17 cellular contexts compared by ENCODE assay signal in the genomic region with DNA sequence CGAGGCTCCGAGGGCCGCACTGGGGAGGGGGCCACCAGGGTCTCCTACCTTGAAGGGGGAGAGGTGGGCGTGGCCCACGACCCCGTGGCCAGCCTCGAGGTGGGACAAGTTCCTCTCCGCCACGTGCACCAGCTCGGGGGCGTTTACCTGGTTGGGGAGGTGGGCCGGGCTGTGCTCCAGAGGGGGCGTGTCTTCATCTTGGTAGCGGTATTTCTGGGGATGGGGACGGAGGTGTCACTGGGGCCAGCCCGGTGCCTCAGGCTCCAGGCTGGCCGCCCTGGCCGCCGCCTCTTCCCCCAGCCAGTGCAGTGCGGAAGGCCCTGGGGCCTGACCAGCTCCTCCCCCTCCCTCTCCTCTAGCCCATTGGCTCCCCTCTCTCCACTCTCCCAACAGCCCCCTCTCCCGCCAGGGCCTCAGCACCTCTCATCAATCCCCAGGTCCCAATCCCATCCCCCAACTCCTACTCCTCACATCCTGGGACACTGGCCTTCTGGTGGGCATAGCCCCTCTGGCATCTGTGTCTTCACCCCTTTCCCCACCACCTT. TPM values are rescaled to one million over a fixed set of nuclear protein-coding genes. Genes with fewer than 3 reads are reported as not detected.
DNase-seq lines count a peak whose midpoint lies in the region; ATAC-seq, FAIRE-seq and TF ChIP-seq lines count a peak whose summit lies in the region.
"Had no signal": no experiment of that assay in that cellular context is flagged by ENCODE, and none has a peak within 500 bp of the region (broad histone marks: within the 10 kb centered on the region; RNA-seq: fewer than 3 reads in every experiment).

No MANE protein-coding gene starts in this region.

- DNase-seq in K562 (ENCODE audit: extremely low read depth in 1 of 4, low spot score in 3 of 4) (no peak), retina (peak; percentile 58), breast epithelium (ENCODE audit: low spot score in 2 of 2) (no peak), GDM1 (lab: John Stamatoyannopoulos, UW) (no peak), HEK293T (ENCODE audit: extremely low spot score) (no peak)
- DNase-seq: activated CD4-positive, alpha-beta T cell treated with anti-CD3 and anti-CD28 coated beads, Interleukin-2, amount 50 U/mL, for 4 hours; brain microvascular endothelial cell; esophagus squamous epithelium; GOT3; Kasumi-1; NCI-H1105; NCI-H2171; NCI-H748 treated with DMSO at 0.1 percent for 48 hours had no signal

- ATAC-seq in K562 = no peak

- no peak for TF ChIP-seq POLR2A in K562 (conservative IDR thresholded peaks at IDR 0.05)
- TF ChIP-seq POLR2A in breast epithelium (IDR thresholded peaks at IDR 0.05) = no peak

- no peak for TF ChIP-seq EP300 in K562 (IDR thresholded peaks at IDR 0.05; ENCODE audit: low read length)

- intact Hi-C loops in K562 (cut with micrococcal nuclease) (no loop called here), breast epithelium (cut with DNase I; ENCODE audit: low total_unique reads) (no loop called here)

- H3K4me2 ChIP-seq in K562 (ENCODE audit: insufficient read depth, low read length) = no peak overlapping the region

- H3K27me3 ChIP-seq in K562 (ENCODE audit: control insufficient read depth in 2 of 2, insufficient read depth in 2 of 2, low read length in 2 of 2) (no peaks in the 10 kb centered on the region), iPS-20b (ENCODE audit: insufficient read depth, low read length) (no peaks in the 10 kb centered on the region), breast epithelium (no peaks in the 10 kb centered on the region)
- H3K27me3 ChIP-seq: brain microvascular endothelial cell, esophagus squamous epithelium, Peyer's patch had no signal

- CTCF ChIA-PET in HEK293 (lab: Yijun Ruan, JAX) = interaction anchor here (2.0 kb wide), 1 partner anchor 31 kb away, joined by 8 read pairs; no protein-coding TSS in a partner anchor
- CTCF ChIA-PET in K562 (lab: Yijun Ruan, JAX; ENCODE audit: low intra/inter-chr PET ratio) = no interaction called here
- CTCF ChIA-PET in HEK293T (lab: Yijun Ruan, JAX) = no interaction called here

- POLR2A ChIA-PET in HEK293 (lab: Yijun Ruan, JAX) = interaction anchor here (0.6 to 0.9 kb wide), 2 partner anchors 13 to 140 kb away, joined by 3 to 5 read pairs; no protein-coding TSS in a partner anchor
- POLR2A ChIA-PET in K562 (lab: Yijun Ruan, JAX) = interaction anchor here (1.0 to 1.1 kb wide), 2 partner anchors 12 to 13 kb away, joined by 3 read pairs; a partner anchor contains a TSS
- POLR2A ChIA-PET in HEK293T (lab: Yijun Ruan, JAX) = interaction anchor here (1.1 kb wide), 1 partner anchor 31 kb away, joined by 3 read pairs; no protein-coding TSS in a partner anchor

- no peak for TF ChIP-seq CTCF in HEK293 (tag by site-specific recombination; IDR thresholded peaks at IDR 0.05)
- no peak for TF ChIP-seq CTCF in K562 (IDR thresholded peaks at IDR 0.05 in 2 of 3, conservative IDR thresholded peaks at IDR 0.05 in 1 of 3; ENCODE audit: insufficient read depth in 2 of 3, low read depth in 1 of 3, low read length in 3 of 3)
- no peak for TF ChIP-seq CTCF in breast epithelium (IDR thresholded peaks at IDR 0.05)

- H3K9ac ChIP-seq in K562 (ENCODE audit: insufficient read depth in 1 of 2, low read depth in 2 of 2, low read length in 2 of 2) (no peak overlapping the region), iPS-20b (ENCODE audit: low read depth, low read length) (peak overlapping the region; percentile 50; the same call in 1 of the 2 replicates)

- WGBS in K562 (ENCODE audit: insufficient coverage, low coverage, missing lambda C conversion rate) = 39% methylated on average over 6 of the region's 21 CpGs

- H3K4me3 ChIP-seq in HEK293 (ENCODE audit: low read depth, low read length) = no peak overlapping the region
- no peak overlapping the region for H3K4me3 ChIP-seq in K562
- H3K4me3 ChIP-seq in iPS-20b (ENCODE audit: low read length) = peak overlapping the region; percentile 66
- peak overlapping the region in 1 of 3 donors; percentile 11 for H3K4me3 ChIP-seq in breast epithelium
- H3K4me3 ChIP-seq: esophagus squamous epithelium, Peyer's patch, thoracic aorta had no signal

- H3K36me3 ChIP-seq in HEK293 (ENCODE audit: control insufficient read depth in 2 of 2, insufficient read depth in 1 of 2, low read length in 2 of 2) (peaks cover 0 to 13% of the 10 kb centered on the region in 2 experiments; a peak in 1 of 3 replicates), K562 (ENCODE audit: control insufficient read depth, insufficient read depth, low read length) (peaks cover 8% of the 10 kb centered on the region; the same call in 1 of the 3 replicates), iPS-20b (ENCODE audit: insufficient read depth, low read depth, low read length) (peaks cover 9% of the 10 kb centered on the region), breast epithelium (no peaks in the 10 kb centered on the region)

- no peaks in the 10 kb centered on the region for H3K9me3 ChIP-seq in HEK293 (ENCODE audit: control insufficient read depth, insufficient read depth, low read depth, low read length)
- no peaks in the 10 kb centered on the region for H3K9me3 ChIP-seq in K562 (replicated peaks; ENCODE audit: control insufficient read depth, insufficient read depth, low read depth, low read length)
- H3K9me3 ChIP-seq in iPS-20b (ENCODE audit: insufficient read depth, low read depth, low read length) = no peaks in the 10 kb centered on the region
- no peaks in the 10 kb centered on the region for H3K9me3 ChIP-seq in breast epithelium
- H3K9me3 ChIP-seq: esophagus squamous epithelium, Peyer's patch, thoracic aorta had no signal

- no peaks in the 10 kb centered on the region for H3K9me1 ChIP-seq in K562 (ENCODE audit: control insufficient read depth, insufficient read depth, low read length)

- peaks cover 3% of the 10 kb centered on the region; the same call in 1 of the 2 replicates for H3K4me1 ChIP-seq in HEK293 (ENCODE audit: control insufficient read depth, insufficient read depth, low read length)
- peaks cover 7 to 38% of the 10 kb centered on the region in 2 experiments; a peak in 4 of 5 replicates for H3K4me1 ChIP-seq in K562 (replicated peaks in 1 of 2; ENCODE audit: control insufficient read depth in 2 of 2, insufficient read depth in 2 of 2, low read length in 2 of 2)
- H3K4me1 ChIP-seq in iPS-20b (ENCODE audit: insufficient read depth, low read length) = peaks cover 25% of the 10 kb centered on the region; the same call in 1 of the 2 replicates
- H3K4me1 ChIP-seq in breast epithelium = no peaks in the 10 kb centered on the region

- in situ Hi-C loops in K562 (cut with MboI) = no loop called here

- TF ChIP-seq RAD21 in K562 (CRISPR knock-in tag; conservative IDR thresholded peaks at IDR 0.05 in 1 of 2, IDR thresholded peaks at IDR 0.05 in 1 of 2) = no peak

- H3K27ac ChIP-seq in HEK293 (ENCODE audit: extremely low read depth, low read depth, low read length) (no peak overlapping the region), K562 (ENCODE audit: extremely low read depth, low read depth, low read length) (no peak overlapping the region), iPS-20b (ENCODE audit: low read length) (peak overlapping the region; percentile 26), breast epithelium (peak overlapping the region in 1 of 2 donors; percentile 5)
- H3K27ac ChIP-seq: brain microvascular endothelial cell, esophagus squamous epithelium, Peyer's patch, thoracic aorta had no signal

- BruUV-seq in K562 (replicated peaks; lab: Mats Ljungman, UMichigan) = no TSS peak

- H4K20me1 ChIP-seq in K562 (replicated peaks; ENCODE audit: control insufficient read depth, insufficient read depth, low read length) = peaks cover 3% of the 10 kb centered on the region; the same call in 1 of the 2 replicates

- H2AFZ ChIP-seq in K562 (ENCODE audit: low read depth, low read length) = no peak overlapping the region

- FAIRE-seq in K562 (lab: Jason Lieb, UNC) = no peak

- peaks cover 7% of the 10 kb centered on the region; the same call in 2 of the 3 replicates for H3K79me2 ChIP-seq in K562 (ENCODE audit: control insufficient read depth, insufficient read depth, low read length)

RNA-seq across cellular contexts. Expression of a gene that starts 11.5 kb away (rescaled TPM):
- 43.5 and 75.5 TPM in 2 replicates for total RNA-seq in K562 (2011; cell fraction: chromatin; rRNA removed; ENCODE audit: low replicate concordance)
- 21.5 and 23.8 TPM in 2 replicates for total RNA-seq in K562 (2011; cell fraction: nucleolus; rRNA removed)
- 31.9 and 46.3 TPM in 2 replicates for total RNA-seq in K562 (2011; cell fraction: nucleoplasm; rRNA removed)
- 4.1 and 4.9 TPM in 2 replicates for total RNA-seq in K562 (2014; rRNA removed)
- total RNA-seq in K562 (2014; rRNA removed; fragmentation: Illumina TruSeq; extraction: Trizol) = 2.2 and 3.1 TPM in 2 replicates
- 4.0 and 4.1 TPM in 2 replicates for total RNA-seq in K562 (2015; rRNA removed; fragmentation: Illumina TruSeq; extraction: Trizol)
- 8.8 and 12.0 TPM in 2 replicates for total RNA-seq in K562 (2021)
- polyA plus RNA-seq in K562 (2011; rRNA removed) = 4.6 and 9.8 TPM in 2 replicates
- 4.1 and 4.3 TPM in 2 replicates for polyA plus RNA-seq in K562 (2011; cell fraction: cytosol; rRNA removed)
- polyA plus RNA-seq in K562 (2011; cell fraction: nucleus; rRNA removed) = 29.5 and 39.7 TPM in 2 replicates
- 11.6 and 11.9 TPM in 2 replicates for polyA plus RNA-seq in K562 (2012)
- 6.3 and 7.8 TPM in 2 replicates for polyA plus RNA-seq in K562 (2014; fragmentation: Illumina TruSeq; extraction: Trizol)
- under 1 TPM; 0.03 to 0.07 TPM for polyA plus RNA-seq in K562 (2014; fragmentation: Nextera tagmentation; extraction: Ambion mirVana)
- polyA plus RNA-seq in K562 (2014; rRNA removed) = 6.6 and 8.5 TPM in 2 replicates
- polyA minus RNA-seq in K562 (2011; rRNA and poly(A)+ RNA removed) = 4.0 and 5.2 TPM in 2 replicates
- 4.9 and 5.7 TPM in 2 replicates for polyA minus RNA-seq in K562 (2011; cell fraction: cytosol; rRNA and poly(A)+ RNA removed)
- 7.0 and 8.4 TPM in 2 replicates for polyA minus RNA-seq in K562 (2011; cell fraction: nucleus; rRNA and poly(A)+ RNA removed)
- 10 to 100 TPM in 2 of 3 donors, 1 to 10 TPM in 1; 7.2 to 18.4 (median 11.1) TPM for total RNA-seq in breast epithelium

RNA-seq across cellular contexts. Expression of a gene that starts 11.6 kb away (rescaled TPM):
- total RNA-seq in K562 (2011; cell fraction: chromatin; rRNA removed; ENCODE audit: low replicate concordance) = 1,164 and 2,824 TPM in 2 replicates
- total RNA-seq in K562 (2011; cell fraction: nucleolus; rRNA removed) = 1,687 and 1,801 TPM in 2 replicates
- total RNA-seq in K562 (2011; cell fraction: nucleoplasm; rRNA removed) = 1,262 and 1,361 TPM in 2 replicates
- total RNA-seq in K562 (2014; rRNA removed) (214 and 235 TPM in 2 replicates), K562 (2014; rRNA removed; fragmentation: Illumina TruSeq; extraction: Trizol) (87.0 and 117 TPM in 2 replicates), K562 (2015; rRNA removed; fragmentation: Illumina TruSeq; extraction: Trizol) (180 and 194 TPM in 2 replicates), K562 (2021) (283 and 313 TPM in 2 replicates), breast epithelium (1,000 to 10,000 TPM in 1 of 3 donors, 100 to 1,000 TPM in 2; 421 to 1,002 (median 829) TPM)
- polyA plus RNA-seq in K562 (2011; rRNA removed) (261 and 459 TPM in 2 replicates), K562 (2014; fragmentation: Illumina TruSeq; extraction: Trizol) (241 and 269 TPM in 2 replicates), K562 (2014; fragmentation: Nextera tagmentation; extraction: Ambion mirVana) (10 to 100 TPM; 25.5 to 46.2 TPM), K562 (2014; rRNA removed) (376 and 449 TPM in 2 replicates)
- 206 and 297 TPM in 2 replicates for polyA plus RNA-seq in K562 (2011; cell fraction: cytosol; rRNA removed)
- 4,218 and 4,978 TPM in 2 replicates for polyA plus RNA-seq in K562 (2011; cell fraction: nucleus; rRNA removed)
- 380 and 644 TPM in 2 replicates for polyA plus RNA-seq in K562 (2012)
- 93.6 and 95.1 TPM in 2 replicates for polyA minus RNA-seq in K562 (2011; rRNA and poly(A)+ RNA removed)
- polyA minus RNA-seq in K562 (2011; cell fraction: cytosol; rRNA and poly(A)+ RNA removed) = 82.1 and 82.9 TPM in 2 replicates
- 363 and 519 TPM in 2 replicates for polyA minus RNA-seq in K562 (2011; cell fraction: nucleus; rRNA and poly(A)+ RNA removed)

RNA-seq across cellular contexts. Expression of a gene that starts 26.2 kb away (rescaled TPM):
- 108 and 173 TPM in 2 replicates for total RNA-seq in K562 (2011; cell fraction: chromatin; rRNA removed; ENCODE audit: low replicate concordance)
- 80.7 and 98.4 TPM in 2 replicates for total RNA-seq in K562 (2011; cell fraction: nucleolus; rRNA removed)
- total RNA-seq in K562 (2011; cell fraction: nucleoplasm; rRNA removed) = 85.2 and 125 TPM in 2 replicates
- 39.1 and 42.9 TPM in 2 replicates for total RNA-seq in K562 (2014; rRNA removed)
- total RNA-seq in K562 (2014; rRNA removed; fragmentation: Illumina TruSeq; extraction: Trizol) = 10.7 and 12.0 TPM in 2 replicates
- total RNA-seq in K562 (2015; rRNA removed; fragmentation: Illumina TruSeq; extraction: Trizol) = 24.3 and 25.9 TPM in 2 replicates
- total RNA-seq in K562 (2021) = 44.6 and 49.5 TPM in 2 replicates
- polyA plus RNA-seq in K562 (2011; rRNA removed) = 3.9 and 7.2 TPM in 2 replicates
- 6.9 and 7.1 TPM in 2 replicates for polyA plus RNA-seq in K562 (2011; cell fraction: cytosol; rRNA removed)
- polyA plus RNA-seq in K562 (2011; cell fraction: nucleus; rRNA removed) = 34.8 and 49.0 TPM in 2 replicates
- 45.7 and 51.8 TPM in 2 replicates for polyA plus RNA-seq in K562 (2012)
- polyA plus RNA-seq in K562 (2014; fragmentation: Illumina TruSeq; extraction: Trizol) = 34.0 and 35.5 TPM in 2 replicates
- 1 to 10 TPM; 1.3 TPM for polyA plus RNA-seq in K562 (2014; fragmentation: Nextera tagmentation; extraction: Ambion mirVana)
- 25.8 and 28.5 TPM in 2 replicates for polyA plus RNA-seq in K562 (2014; rRNA removed)
- 11.9 and 13.2 TPM in 2 replicates for polyA minus RNA-seq in K562 (2011; rRNA and poly(A)+ RNA removed)
- 9.1 and 20.8 TPM in 2 replicates for polyA minus RNA-seq in K562 (2011; cell fraction: cytosol; rRNA and poly(A)+ RNA removed)
- polyA minus RNA-seq in K562 (2011; cell fraction: nucleus; rRNA and poly(A)+ RNA removed) = 30.4 and 34.9 TPM in 2 replicates
- 10 to 100 TPM; 32.0 to 58.2 (median 47.9) TPM for total RNA-seq in breast epithelium

RNA-seq across cellular contexts. Expression of a gene that starts 28.9 kb away (rescaled TPM):
- total RNA-seq in K562 (2011; cell fraction: chromatin; rRNA removed; ENCODE audit: low replicate concordance) = 1.4 and 3.8 TPM in 2 replicates
- total RNA-seq in K562 (2011; cell fraction: nucleolus; rRNA removed) = 2.1 and 3.0 TPM in 2 replicates
- 1.3 and 1.6 TPM in 2 replicates for total RNA-seq in K562 (2011; cell fraction: nucleoplasm; rRNA removed)
- total RNA-seq in K562 (2014; rRNA removed) (0.45 and 1.00 TPM in 2 replicates), K562 (2014; rRNA removed; fragmentation: Illumina TruSeq; extraction: Trizol) (0.11 TPM in 1 of 2 replicates, not detected in the other), K562 (2015; rRNA removed; fragmentation: Illumina TruSeq; extraction: Trizol) (0.14 and 0.41 TPM in 2 replicates), K562 (2021) (0.58 and 0.78 TPM in 2 replicates), breast epithelium (1 to 10 TPM; 1.0 to 1.4 (median 1.3) TPM)
- polyA plus RNA-seq in K562 (2011; rRNA removed) (1.0 and 2.5 TPM in 2 replicates), K562 (2014; fragmentation: Illumina TruSeq; extraction: Trizol) (0.15 and 0.40 TPM in 2 replicates), K562 (2014; fragmentation: Nextera tagmentation; extraction: Ambion mirVana) (not detected), K562 (2014; rRNA removed) (0.64 and 2.3 TPM in 2 replicates)
- polyA plus RNA-seq in K562 (2011; cell fraction: cytosol; rRNA removed) = 2.6 and 3.2 TPM in 2 replicates
- polyA plus RNA-seq in K562 (2011; cell fraction: nucleus; rRNA removed) = 7.7 and 11.1 TPM in 2 replicates
- polyA plus RNA-seq in K562 (2012) = 0.68 and 1.1 TPM in 2 replicates
- 0.24 and 0.56 TPM in 2 replicates for polyA minus RNA-seq in K562 (2011; rRNA and poly(A)+ RNA removed)
- 1.3 TPM in 1 of 2 replicates, not detected in the other for polyA minus RNA-seq in K562 (2011; cell fraction: cytosol; rRNA and poly(A)+ RNA removed)
- 1.2 and 2.7 TPM in 2 replicates for polyA minus RNA-seq in K562 (2011; cell fraction: nucleus; rRNA and poly(A)+ RNA removed)

RNA-seq across cellular contexts. Expression of a gene that starts 31.2 kb away (rescaled TPM):
- total RNA-seq in K562 (2011; cell fraction: chromatin; rRNA removed; ENCODE audit: low replicate concordance) = 21.4 and 38.4 TPM in 2 replicates
- 20.0 and 20.1 TPM in 2 replicates for total RNA-seq in K562 (2011; cell fraction: nucleolus; rRNA removed)
- total RNA-seq in K562 (2011; cell fraction: nucleoplasm; rRNA removed) = 23.5 and 23.7 TPM in 2 replicates
- total RNA-seq in K562 (2014; rRNA removed) (39.0 and 49.9 TPM in 2 replicates), K562 (2014; rRNA removed; fragmentation: Illumina TruSeq; extraction: Trizol) (27.8 and 28.1 TPM in 2 replicates), K562 (2015; rRNA removed; fragmentation: Illumina TruSeq; extraction: Trizol) (50.1 and 51.1 TPM in 2 replicates), K562 (2021) (33.7 and 38.6 TPM in 2 replicates), breast epithelium (10 to 100 TPM; 22.1 to 40.4 (median 37.7) TPM)
- polyA plus RNA-seq in K562 (2011; rRNA removed) (25.0 and 32.7 TPM in 2 replicates), K562 (2014; fragmentation: Illumina TruSeq; extraction: Trizol) (53.1 and 87.5 TPM in 2 replicates), K562 (2014; fragmentation: Nextera tagmentation; extraction: Ambion mirVana) (1 to 10 TPM; 7.4 TPM), K562 (2014; rRNA removed) (34.1 and 36.1 TPM in 2 replicates)
- 20.0 and 33.8 TPM in 2 replicates for polyA plus RNA-seq in K562 (2011; cell fraction: cytosol; rRNA removed)
- polyA plus RNA-seq in K562 (2011; cell fraction: nucleus; rRNA removed) = 16.8 and 28.4 TPM in 2 replicates
- 27.6 and 38.6 TPM in 2 replicates for polyA plus RNA-seq in K562 (2012)
- polyA minus RNA-seq in K562 (2011; rRNA and poly(A)+ RNA removed) = 20.2 and 26.4 TPM in 2 replicates
- polyA minus RNA-seq in K562 (2011; cell fraction: cytosol; rRNA and poly(A)+ RNA removed) = 14.2 and 19.9 TPM in 2 replicates
- polyA minus RNA-seq in K562 (2011; cell fraction: nucleus; rRNA and poly(A)+ RNA removed) = 7.1 and 10.6 TPM in 2 replicates
